14 cellular contexts compared by ENCODE assay signal in the genomic region with DNA sequence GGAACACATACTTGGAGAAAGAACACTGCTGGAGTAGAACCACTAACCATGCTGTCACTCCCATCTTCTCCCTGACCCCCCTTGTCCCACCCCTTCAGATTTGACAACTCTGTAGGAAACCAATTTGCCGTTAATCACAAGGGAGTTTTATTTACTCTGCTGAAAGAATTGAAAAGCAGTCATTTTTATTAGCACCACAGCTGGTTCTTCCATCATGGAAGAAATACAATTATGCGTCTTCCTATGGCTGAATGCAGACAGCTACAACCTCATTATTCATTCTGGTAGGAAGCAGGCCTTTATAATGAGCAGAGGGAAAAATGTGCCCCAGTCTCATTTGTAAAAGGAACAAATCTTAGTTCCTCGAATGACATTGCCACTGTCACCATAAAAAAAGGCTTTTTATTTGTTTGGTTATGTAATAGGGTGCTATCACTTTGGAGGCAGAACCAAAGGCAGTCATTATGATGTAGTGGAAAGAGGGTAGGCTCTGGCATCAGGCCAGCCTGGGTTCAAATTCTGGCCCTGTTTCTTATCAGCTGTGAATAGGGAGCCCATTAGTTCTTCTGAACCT. TPM values are rescaled to one million over a fixed set of nuclear protein-coding genes. Genes with fewer than 3 reads are reported as not detected.
DNase-seq lines count a peak whose midpoint lies in the region; ATAC-seq and TF ChIP-seq lines count a peak whose summit lies in the region.
"Had no signal": no experiment of that assay in that cellular context is flagged by ENCODE, and none has a peak within 500 bp of the region (broad histone marks: within the 10 kb centered on the region; RNA-seq: fewer than 3 reads in every experiment).

No MANE protein-coding gene starts in this region.

- H3K36me3 Mint-ChIP-seq in natural killer cell = no peaks in the 10 kb centered on the region
- no peaks in the 10 kb centered on the region for H3K36me3 Mint-ChIP-seq in natural killer cell treated with Interleukin-12 subunit alpha and Interleukin-12 subunit beta and Interleukin-15 and Interleukin-18, amount 100 ng/mL, for 72 hours
- H3K36me3 Mint-ChIP-seq: CD8-positive, alpha-beta T cell had no signal

- no peak for TF ChIP-seq CTCF in natural killer cell (IDR thresholded peaks at IDR 0.05)

- H3K9me3 Mint-ChIP-seq in natural killer cell = no peaks in the 10 kb centered on the region
- no peaks in the 10 kb centered on the region for H3K9me3 Mint-ChIP-seq in natural killer cell treated with Interleukin-12 subunit alpha and Interleukin-12 subunit beta and Interleukin-15 and Interleukin-18, amount 100 ng/mL, for 72 hours
- H3K9me3 Mint-ChIP-seq: CD8-positive, alpha-beta T cell had no signal

- peaks cover 11 to 15% of the 10 kb centered on the region in 2 donors for H3K27me3 Mint-ChIP-seq in natural killer cell (ENCODE audit: low read depth in 2 of 2)
- peaks cover 0 to 11% of the 10 kb centered on the region in 2 donors for H3K27me3 Mint-ChIP-seq in natural killer cell treated with Interleukin-12 subunit alpha and Interleukin-12 subunit beta and Interleukin-15 and Interleukin-18, amount 100 ng/mL, for 72 hours

- peak overlapping the region in 1 of 2 donors; percentile 76 for H3K27ac Mint-ChIP-seq in natural killer cell
- H3K27ac Mint-ChIP-seq in natural killer cell treated with Interleukin-12 subunit alpha and Interleukin-12 subunit beta and Interleukin-15 and Interleukin-18, amount 100 ng/mL, for 72 hours = peak overlapping the region in 1 of 2 donors; percentile 51
- H3K27ac Mint-ChIP-seq: B cell; CD8-positive, alpha-beta T cell had no signal

- intact Hi-C loops in natural killer cell (cut with micrococcal nuclease) = no loop called here

- no peak for ATAC-seq in natural killer cell
- ATAC-seq in natural killer cell treated with Interleukin-12 subunit alpha and Interleukin-12 subunit beta and Interleukin-15 and Interleukin-18, amount 100 ng/mL, for 72 hours = no peak
- ATAC-seq: CD8-positive, alpha-beta T cell; HepG2 had no signal

- no peak for TF ChIP-seq POLR2A in erythroblast (IDR thresholded peaks at IDR 0.05; ENCODE audit: low read length)

- peak overlapping the region; percentile 62 for H3K4me3 Mint-ChIP-seq in natural killer cell
- no peak overlapping the region for H3K4me3 Mint-ChIP-seq in natural killer cell treated with Interleukin-12 subunit alpha and Interleukin-12 subunit beta and Interleukin-15 and Interleukin-18, amount 100 ng/mL, for 72 hours
- H3K4me3 Mint-ChIP-seq: B cell; CD8-positive, alpha-beta T cell had no signal

- H3K4me1 Mint-ChIP-seq in natural killer cell = peaks cover 60 to 63% of the 10 kb centered on the region in 2 donors
- H3K4me1 Mint-ChIP-seq in natural killer cell treated with Interleukin-12 subunit alpha and Interleukin-12 subunit beta and Interleukin-15 and Interleukin-18, amount 100 ng/mL, for 72 hours (ENCODE audit: low read depth in 2 of 2) = peaks cover 49 to 58% of the 10 kb centered on the region in 2 donors
- H3K4me1 Mint-ChIP-seq: B cell had no signal

- DNase-seq in natural killer cell (no peak), NCI-H1417 treated with DMSO at 0.1 percent for 48 hours (lab: John Stamatoyannopoulos, UW) (peak; percentile 79), NCI-H748 treated with DMSO at 0.1 percent for 48 hours (lab: John Stamatoyannopoulos, UW) (peak; percentile 89), HCEC 1CT (no peak), OCI-M2 (lab: John Stamatoyannopoulos, UW; ENCODE audit: unreplicated experiment) (no peak), RPMI8226 (no peak), erythroblast (lab: John Stamatoyannopoulos, UW) (no peak)
- no peak for DNase-seq in natural killer cell treated with Interleukin-12 subunit alpha and Interleukin-12 subunit beta and Interleukin-15 and Interleukin-18, amount 100 ng/mL, for 72 hours (ENCODE audit: low spot score)
- DNase-seq: CD8-positive, alpha-beta T cell; NCI-H187 treated with DMSO at 0.1 percent for 48 hours; NCI-H226; SJCRH30 had no signal

RNA-seq across cellular contexts. Expression of a gene that starts 35.1 kb away (rescaled TPM):
- total RNA-seq in natural killer cell = 1,000 to 10,000 TPM; 1,209 to 1,942 (median 1,808) TPM
- 10 to 100 TPM; 62.2 to 90.1 TPM for total RNA-seq in natural killer cell treated with Interleukin-12 subunit alpha and Interleukin-12 subunit beta and Interleukin-15 and Interleukin-18, amount 100 ng/mL, for 72 hours

RNA-seq across cellular contexts. Expression of a gene that starts 48.9 kb away (rescaled TPM):
- total RNA-seq in natural killer cell = 10 to 100 TPM; 73.1 to 77.9 (median 76.0) TPM
- total RNA-seq in natural killer cell treated with Interleukin-12 subunit alpha and Interleukin-12 subunit beta and Interleukin-15 and Interleukin-18, amount 100 ng/mL, for 72 hours = 10 to 100 TPM; 42.1 to 58.4 TPM

Comparison
In these comparisons a context has a peak if more than half of its experiments do, and no peak if none do; other contexts are left out.
1. RNA of a gene that starts 35.1 kb away (total RNA-seq): 1,209 to 1,942 TPM in natural killer cell; 62.2 to 90.1 TPM in natural killer cell treated with Interleukin-12 subunit alpha and Interleukin-12 subunit beta and Interleukin-15 and Interleukin-18, amount 100 ng/mL, for 72 hours; every median in the first group is over 10 times any median in the second.
2. DNase-seq: peak in NCI-H1417 treated with DMSO at 0.1 percent for 48 hours (single experiment) and NCI-H748 treated with DMSO at 0.1 percent for 48 hours (single experiment); none in natural killer cell (single experiment), natural killer cell treated with Interleukin-12 subunit alpha and Interleukin-12 subunit beta and Interleukin-15 and Interleukin-18, amount 100 ng/mL, for 72 hours (single experiment), HCEC 1CT (single experiment), OCI-M2 (single experiment), RPMI8226 (single experiment) and erythroblast (0 of 2).